In genomic region chr13:46516624-46517318, GRCh38 we compare ENCODE assay signal across 16 cellular contexts.
DNase-seq lines count a peak whose midpoint lies in the region; TF ChIP-seq lines count a peak whose summit lies in the region.
"Had no signal": no experiment of that assay in that cellular context is flagged by ENCODE, and none has a peak within 500 bp of the region (broad histone marks: within the 10 kb centered on the region; RNA-seq: fewer than 3 reads in every experiment).

No MANE protein-coding gene starts in this region.

- H3K4me3 ChIP-seq in subcutaneous abdominal adipose tissue (ENCODE audit: low read depth in 1 of 5, low read length in 5 of 5) (no peak overlapping the region), tibial artery (no peak overlapping the region)

- no peak overlapping the region for H3K9ac ChIP-seq in subcutaneous abdominal adipose tissue (ENCODE audit: low read length in 5 of 5)

- H3K9me3 ChIP-seq in subcutaneous abdominal adipose tissue (ENCODE audit: control insufficient read depth in 5 of 5, low read length in 5 of 5) (peaks cover 2 to 7% (median 4%) of the 10 kb centered on the region in 5 donors), tibial artery (no peaks in the 10 kb centered on the region)

- TF ChIP-seq CTCF in tibial artery (IDR thresholded peaks at IDR 0.05): no peak

- DNase-seq in NCI-H2029 treated with DMSO at 0.1 percent for 48 hours (lab: John Stamatoyannopoulos, UW) (peak; percentile 63), NCI-H2029 (lab: John Stamatoyannopoulos, UW) (no peak), NCI-H446 treated with DMSO at 0.1 percent for 48 hours (lab: John Stamatoyannopoulos, UW) (peak; percentile 67), iPS-NIHi11 (ENCODE audit: low spot score) (peak; percentile 29), tibial artery (no peak), NCI-H1436 treated with DMSO at 0.1 percent for 48 hours (lab: John Stamatoyannopoulos, UW) (no peak), NCI-H2081 treated with DMSO at 0.1 percent for 48 hours (lab: John Stamatoyannopoulos, UW) (no peak)
- DNase-seq: activated naive CD4-positive, alpha-beta T cell; CD4-positive, alpha-beta memory T cell; effector CD4-positive, alpha-beta T cell; foreskin keratinocyte; NCI-H2227 treated with DMSO at 0.1 percent for 48 hours; SW 1271 had no signal

- peaks cover 3 to 35% (median 5%) of the 10 kb centered on the region in 5 donors for H3K4me1 ChIP-seq in subcutaneous abdominal adipose tissue (ENCODE audit: control insufficient read depth in 5 of 5, insufficient read depth in 5 of 5, low read length in 5 of 5)
- H3K4me1 ChIP-seq in tibial artery: no peaks in the 10 kb centered on the region
- H3K4me1 ChIP-seq: foreskin keratinocyte had no signal

- intact Hi-C loops in tibial artery (cut with DNase I; ENCODE audit: low total_unique reads): no loop called here

- H3K36me3 ChIP-seq in subcutaneous abdominal adipose tissue (ENCODE audit: control insufficient read depth in 5 of 5, insufficient read depth in 5 of 5, low read length in 5 of 5) (no peaks in the 10 kb centered on the region), tibial artery (no peaks in the 10 kb centered on the region)

- H3K27me3 ChIP-seq in subcutaneous abdominal adipose tissue (ENCODE audit: control insufficient read depth in 5 of 5, insufficient read depth in 4 of 5, low read length in 5 of 5) (no peaks in the 10 kb centered on the region), tibial artery (no peaks in the 10 kb centered on the region)

- peak overlapping the region; percentile 38 for H3K27ac ChIP-seq in subcutaneous abdominal adipose tissue (ENCODE audit: low read depth, low read length)
- H3K27ac ChIP-seq in tibial artery: no peak overlapping the region
- H3K27ac ChIP-seq: 22Rv1, foreskin keratinocyte, VCaP had no signal

Comparison
In these comparisons a context has a peak if more than half of its experiments do, and no peak if none do; other contexts are left out.
1. DNase-seq: peak in NCI-H2029 treated with DMSO at 0.1 percent for 48 hours (single experiment), NCI-H446 treated with DMSO at 0.1 percent for 48 hours (single experiment) and iPS-NIHi11 (single experiment); none in NCI-H2029 (single experiment), tibial artery (0 of 2), NCI-H1436 treated with DMSO at 0.1 percent for 48 hours (single experiment) and NCI-H2081 treated with DMSO at 0.1 percent for 48 hours (single experiment).